ENCODE assay signal across 25 cellular contexts in the genomic region with DNA sequence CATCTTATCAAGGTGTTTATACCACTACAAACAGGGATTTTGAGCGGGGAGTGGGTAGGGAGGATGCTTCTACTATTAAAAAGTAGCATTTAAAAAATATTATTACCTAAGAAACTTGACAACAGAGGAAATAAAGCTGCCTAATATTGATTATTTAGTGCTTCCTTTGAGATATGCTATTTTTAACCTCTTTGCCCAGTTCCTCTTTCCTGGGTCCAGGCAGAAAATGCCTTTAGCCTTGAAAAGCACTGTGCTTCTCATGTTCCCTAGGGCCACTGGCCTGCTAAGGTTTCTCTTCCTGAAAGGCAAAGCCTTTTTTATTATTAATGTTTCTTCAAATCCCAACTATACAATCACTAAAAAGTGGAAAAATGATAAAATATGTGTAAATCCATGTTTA.
"Had no signal": no experiment of that assay in that cellular context is flagged by ENCODE, and none has a peak within 500 bp of the region (broad histone marks: within the 10 kb centered on the region; RNA-seq: fewer than 3 reads in every experiment).

No MANE protein-coding gene starts in this region.

- DNase-seq: activated CD4-positive, alpha-beta T cell treated with anti-CD3 and anti-CD28 coated beads for 4 hours; activated CD8-positive, alpha-beta memory T cell treated with anti-CD3 and anti-CD28 coated beads, Interleukin-2, amount 50 U/mL, for 4 hours; activated CD8-positive, alpha-beta T cell treated with anti-CD3 and anti-CD28 coated beads for 36 hours; activated effector memory CD4-positive, alpha-beta T cell treated with Interleukin-2 at 50 U/mL for 16 hours; activated naive CD4-positive, alpha-beta T cell treated with Interleukin-2 at 50 U/mL for 16 hours; activated T-cell treated with anti-CD3 and anti-CD28 coated beads, Interleukin-2, amount 50 U/mL, for 1 hour; amygdala; KG1; NCI-H1048; NCI-H146; NCI-H187 treated with DMSO at 0.1 percent for 48 hours; NCI-H2081 treated with DMSO at 0.1 percent for 48 hours; NCI-H446; NCI-H524; Right ventricle myocardium superior; SJCRH30; SK-N-SH had no signal

- H3K4me3 Mint-ChIP-seq: activated CD8-positive, alpha-beta T cell treated with anti-CD3 and anti-CD28 coated beads for 36 hours; activated naive CD8-positive, alpha-beta T cell; activated T-helper 1 cell treated with anti-CD3 and anti-CD28 coated beads, Interleukin-12 subunit alpha, Interleukin-12 subunit beta, Interleukin-2, Interleukin-4 antibody, amounts not matched to agents 30 ng/mL and 10 ng/mL and 1 ng/mL, durations not matched to agents 14 hours and 24 hours and 36 hours; brain; central memory CD8-positive, alpha-beta T cell; IgD-negative memory B cell; T-helper 1 cell treated with Interleukin-12 subunit alpha and Interleukin-12 subunit beta and Interleukin-4 antibody, amounts not matched to agents 30 μg/mL and 1 μg/mL, for 36 hours had no signal

- H3K27ac Mint-ChIP-seq: activated CD8-positive, alpha-beta T cell treated with anti-CD3 and anti-CD28 coated beads for 36 hours; activated naive CD8-positive, alpha-beta T cell; activated T-helper 1 cell treated with anti-CD3 and anti-CD28 coated beads, Interleukin-12 subunit alpha, Interleukin-12 subunit beta, Interleukin-2, Interleukin-4 antibody, amounts not matched to agents 30 ng/mL and 10 ng/mL and 1 ng/mL, durations not matched to agents 14 hours and 24 hours and 36 hours; brain; IgD-negative memory B cell; T-helper 1 cell treated with Interleukin-12 subunit alpha and Interleukin-12 subunit beta and Interleukin-4 antibody, amounts not matched to agents 30 μg/mL and 1 μg/mL, for 36 hours had no signal

- H3K36me3 Mint-ChIP-seq: activated naive CD8-positive, alpha-beta T cell; brain; IgD-negative memory B cell had no signal

- H3K4me1 Mint-ChIP-seq: brain; central memory CD8-positive, alpha-beta T cell; IgD-negative memory B cell had no signal

- ATAC-seq: activated CD4-positive, CD25-positive, alpha-beta regulatory T cell treated with anti-CD3 and anti-CD28 coated beads, Interleukin-2, amount 50 U/mL, for 24 hours; activated CD8-positive, alpha-beta T cell treated with anti-CD3 and anti-CD28 coated beads for 36 hours; Panc1 had no signal

- H3K27me3 Mint-ChIP-seq: activated CD8-positive, alpha-beta T cell treated with anti-CD3 and anti-CD28 coated beads for 36 hours; activated naive CD8-positive, alpha-beta T cell; brain; central memory CD8-positive, alpha-beta T cell; IgD-negative memory B cell had no signal

- H3K9me3 Mint-ChIP-seq: activated CD8-positive, alpha-beta T cell treated with anti-CD3 and anti-CD28 coated beads for 36 hours; activated T-helper 1 cell treated with anti-CD3 and anti-CD28 coated beads, Interleukin-12 subunit alpha, Interleukin-12 subunit beta, Interleukin-2, Interleukin-4 antibody, amounts not matched to agents 30 ng/mL and 10 ng/mL and 1 ng/mL, durations not matched to agents 14 hours and 24 hours and 36 hours; brain; T-helper 1 cell treated with Interleukin-12 subunit alpha and Interleukin-12 subunit beta and Interleukin-4 antibody, amounts not matched to agents 30 μg/mL and 1 μg/mL, for 36 hours had no signal
